Comparison of ENCODE assay signal across 11 cellular contexts in genomic region chr1:10635385-10635896, GRCh38.
DNase-seq lines count a peak whose midpoint lies in the region; ATAC-seq and TF ChIP-seq lines count a peak whose summit lies in the region.
"Had no signal": no experiment of that assay in that cellular context is flagged by ENCODE, and none has a peak within 500 bp of the region (broad histone marks: within the 10 kb centered on the region; RNA-seq: fewer than 3 reads in every experiment).

No MANE protein-coding gene starts in this region.

- POLR2A ChIA-PET in activated CD4-positive, alpha-beta memory T cell treated with anti-CD3 and anti-CD28 coated beads, Interleukin-2, amount 10 ng/mL, durations not matched to agents 7 days and 5 days (lab: Charles Lee) = no interaction called here

- H3K36me3 Mint-ChIP-seq in activated CD4-positive, alpha-beta memory T cell treated with anti-CD3 and anti-CD28 coated beads, Interleukin-2, amount 10 ng/mL, durations not matched to agents 7 days and 5 days (ENCODE audit: low read depth) = no peaks in the 10 kb centered on the region

- H3K4me1 ChIP-seq in left ventricle myocardium inferior (peaks cover 42% of the 10 kb centered on the region), stomach smooth muscle (ENCODE audit: control insufficient read depth, insufficient read depth, low read length) (peaks cover 44% of the 10 kb centered on the region)

- no peak overlapping the region for H3K27ac Mint-ChIP-seq in activated CD4-positive, alpha-beta memory T cell treated with anti-CD3 and anti-CD28 coated beads, Interleukin-2, amount 10 ng/mL, durations not matched to agents 7 days and 5 days

- no peaks in the 10 kb centered on the region for H3K9me3 Mint-ChIP-seq in activated CD4-positive, alpha-beta memory T cell treated with anti-CD3 and anti-CD28 coated beads, Interleukin-2, amount 10 ng/mL, durations not matched to agents 7 days and 5 days
- H3K9me3 Mint-ChIP-seq: activated T-cell treated with anti-CD3 and anti-CD28 coated beads, Interleukin-2, amount 50 U/mL, for 4 hours had no signal

- H3K4me3 ChIP-seq in LNCaP clone FGC (ENCODE audit: low read depth, low read length) = peak overlapping the region; percentile 31
- peak overlapping the region; percentile 0 for H3K4me3 ChIP-seq in left ventricle myocardium inferior
- peak overlapping the region in 1 of 2 donors; percentile 29 for H3K4me3 ChIP-seq in stomach smooth muscle (ENCODE audit: low read length in 2 of 2)

- H3K9me3 ChIP-seq in left ventricle myocardium inferior (replicated peaks) (no peaks in the 10 kb centered on the region), stomach smooth muscle (ENCODE audit: control insufficient read depth in 2 of 2, low read length in 2 of 2) (no peaks in the 10 kb centered on the region)

- DNase-seq in LNCaP clone FGC (ENCODE audit: low read depth) (peak; percentile 54), SKM-1 treated with dmso at 0.1 percent for 144 hours (lab: John Stamatoyannopoulos, UW; ENCODE audit: unreplicated experiment) (peak; percentile 36), left ventricle myocardium inferior (no peak), NCI-H1436 treated with DMSO at 0.1 percent for 48 hours (lab: John Stamatoyannopoulos, UW) (no peak), omental fat pad (ENCODE audit: low spot score) (no peak)
- no peak for DNase-seq in activated CD4-positive, alpha-beta memory T cell treated with anti-CD3 and anti-CD28 coated beads, Interleukin-2, amount 10 ng/mL, durations not matched to agents 7 days and 5 days
- DNase-seq: activated T-cell treated with anti-CD3 and anti-CD28 coated beads, Interleukin-2, amount 50 U/mL, for 4 hours; NCI-H1048; stimulated activated CD4-positive, alpha-beta T cell treated with anti-CD3 and anti-CD28 coated beads, Interleukin-4, amount 100 ng/mL, for 1 hour had no signal

- TF ChIP-seq CTCF in LNCaP clone FGC (IDR thresholded peaks at IDR 0.05; ENCODE audit: control insufficient read depth, extremely low read depth, insufficient read depth) = no peak
- no peak for TF ChIP-seq CTCF in left ventricle myocardium inferior (IDR thresholded peaks at IDR 0.05; ENCODE audit: borderline replicate concordance)
- no peak for TF ChIP-seq CTCF in omental fat pad (IDR thresholded peaks at IDR 0.05)

- H3K9ac ChIP-seq in stomach smooth muscle (ENCODE audit: low read length in 2 of 2) = peak overlapping the region in 1 of 2 donors; percentile 15

- H3K27me3 ChIP-seq in left ventricle myocardium inferior (ENCODE audit: low read depth) (no peaks in the 10 kb centered on the region), stomach smooth muscle (ENCODE audit: control insufficient read depth in 1 of 2, insufficient read depth in 2 of 2, low read length in 2 of 2) (peaks cover 0 to 4% of the 10 kb centered on the region in 2 donors)

- H3K36me3 ChIP-seq in left ventricle myocardium inferior = peaks cover 26% of the 10 kb centered on the region
- peaks cover 4 to 6% of the 10 kb centered on the region in 2 donors for H3K36me3 ChIP-seq in stomach smooth muscle (ENCODE audit: control insufficient read depth in 2 of 2, insufficient read depth in 2 of 2, low read length in 2 of 2)

- intact Hi-C loops in left ventricle myocardium inferior (cut with micrococcal nuclease) = no loop called here

- no peaks in the 10 kb centered on the region for H3K4me1 Mint-ChIP-seq in activated CD4-positive, alpha-beta memory T cell treated with anti-CD3 and anti-CD28 coated beads, Interleukin-2, amount 10 ng/mL, durations not matched to agents 7 days and 5 days

- H3K27me3 Mint-ChIP-seq in activated CD4-positive, alpha-beta memory T cell treated with anti-CD3 and anti-CD28 coated beads, Interleukin-2, amount 10 ng/mL, durations not matched to agents 7 days and 5 days = peaks cover 5% of the 10 kb centered on the region

- ATAC-seq in HG02973 (IDR thresholded peaks at IDR 0.05; ENCODE audit: unreplicated experiment) (no peak), omental fat pad (ENCODE audit: low FRiP score) (no peak)
- ATAC-seq: activated T-cell treated with anti-CD3 and anti-CD28 coated beads, Interleukin-2, amount 50 U/mL, for 4 hours had no signal

- no peak overlapping the region for H3K4me3 Mint-ChIP-seq in activated CD4-positive, alpha-beta memory T cell treated with anti-CD3 and anti-CD28 coated beads, Interleukin-2, amount 10 ng/mL, durations not matched to agents 7 days and 5 days
- H3K4me3 Mint-ChIP-seq: activated T-cell treated with anti-CD3 and anti-CD28 coated beads, Interleukin-2, amount 50 U/mL, for 4 hours had no signal

- peak overlapping the region; percentile 68 for H3K27ac ChIP-seq in left ventricle myocardium inferior (replicated peaks)
- H3K27ac ChIP-seq in stomach smooth muscle (ENCODE audit: low read length) = peak overlapping the region; percentile 69

- CTCF ChIA-PET in activated CD4-positive, alpha-beta memory T cell treated with anti-CD3 and anti-CD28 coated beads, Interleukin-2, amount 10 ng/mL, durations not matched to agents 7 days and 5 days (lab: Charles Lee) = interaction anchor here (0.6 kb wide), 1 partner anchor 132 kb away, joined by 5 read pairs; no protein-coding TSS in a partner anchor

Comparison
In these comparisons a context has a peak if more than half of its experiments do, and no peak if none do; other contexts are left out.
1. DNase-seq: peak in LNCaP clone FGC (single experiment) and SKM-1 treated with dmso at 0.1 percent for 144 hours (single experiment); none in left ventricle myocardium inferior (single experiment), activated CD4-positive, alpha-beta memory T cell treated with anti-CD3 and anti-CD28 coated beads, Interleukin-2, amount 10 ng/mL, durations not matched to agents 7 days and 5 days (single experiment), NCI-H1436 treated with DMSO at 0.1 percent for 48 hours (single experiment) and omental fat pad (single experiment).